In the genomic region with DNA sequence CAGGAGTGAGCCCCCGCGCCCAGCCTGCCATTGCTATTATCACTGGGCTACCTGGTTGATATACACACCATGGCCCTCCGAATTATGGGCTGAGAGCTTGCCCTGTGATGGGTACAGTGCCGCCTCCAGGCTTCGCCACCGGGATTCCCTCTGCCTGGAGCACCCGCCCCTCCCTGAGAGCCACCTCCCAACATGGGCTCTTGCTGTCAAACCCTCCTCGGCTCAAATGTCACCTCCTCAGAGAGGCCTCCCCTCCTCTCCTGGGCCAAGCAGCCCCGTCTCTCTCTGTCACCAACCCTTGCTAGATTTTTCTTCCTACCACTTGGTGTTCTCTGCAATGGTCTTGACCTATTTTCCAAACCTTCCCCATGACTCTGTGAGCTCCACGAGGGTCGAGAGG, we compare ENCODE assay signal across 21 cellular contexts. TPM values are rescaled to one million over a fixed set of nuclear protein-coding genes. Genes with fewer than 3 reads are reported as not detected.
DNase-seq lines count a peak whose midpoint lies in the region; ATAC-seq, FAIRE-seq and TF ChIP-seq lines count a peak whose summit lies in the region.
"Had no signal": no experiment of that assay in that cellular context is flagged by ENCODE, and none has a peak within 500 bp of the region (broad histone marks: within the 10 kb centered on the region; RNA-seq: fewer than 3 reads in every experiment).

No MANE protein-coding gene starts in this region.

- no peaks in the 10 kb centered on the region for H3K9me3 Mint-ChIP-seq in CD4-positive, alpha-beta T cell

- peaks cover 38% of the 10 kb centered on the region for H3K4me1 Mint-ChIP-seq in CD4-positive, alpha-beta T cell (ENCODE audit: low read depth)

- peak overlapping the region; percentile 30 for H3K27ac Mint-ChIP-seq in CD4-positive, alpha-beta T cell

- H3K27ac ChIP-seq in CD4-positive, alpha-beta T cell (ENCODE audit: low read depth, low read length) = no peak overlapping the region
- H3K27ac ChIP-seq in HUES6 (ENCODE audit: low read depth, low read length) (no peak overlapping the region), hepatocyte (peak overlapping the region; percentile 97), osteoblast (ENCODE audit: low read depth, low read length) (no peak overlapping the region), gastrocnemius medialis (no peak overlapping the region)
- H3K27ac ChIP-seq: brain microvascular endothelial cell, colonic mucosa, neutrophil, thoracic aorta had no signal

- H3K9ac ChIP-seq in HUES6 (ENCODE audit: low read length) = no peak overlapping the region

- intact Hi-C loops in CD4-positive, alpha-beta T cell (cut with DNase I, micrococcal nuclease) = no loop called here
- intact Hi-C loops in gastrocnemius medialis (cut with DNase I; ENCODE audit: low total_unique reads) = no loop called here

- H3K4me3 ChIP-seq in HUES6 (ENCODE audit: low read depth, low read length) = peak overlapping the region; percentile 46; the same call in 1 of the 2 replicates
- no peak overlapping the region for H3K4me3 ChIP-seq in hepatocyte
- H3K4me3 ChIP-seq in osteoblast (ENCODE audit: insufficient read depth, low read length) = no peak overlapping the region
- no peak overlapping the region for H3K4me3 ChIP-seq in gastrocnemius medialis
- H3K4me3 ChIP-seq: colonic mucosa, thoracic aorta had no signal

- FAIRE-seq in HTR-8/SVneo (lab: Jason Lieb, UNC) = no peak

- in situ Hi-C loops in KBM-7 (cut with MboI; ENCODE audit: low pct_unique_long_range_greater_than_20kb, low sequenced_read_pairs) = no loop called here
- in situ Hi-C loops in gastrocnemius medialis (cut with MboI; ENCODE audit: low sequenced_read_pairs in 4 of 4) = no loop called here

- H3K36me3 Mint-ChIP-seq in CD4-positive, alpha-beta T cell (ENCODE audit: low read depth) = no peaks in the 10 kb centered on the region

- H3K79me2 ChIP-seq in hepatocyte (no peaks in the 10 kb centered on the region), osteoblast (ENCODE audit: insufficient read depth, low read length) (no peaks in the 10 kb centered on the region)

- WGBS in hepatocyte (ENCODE audit: low lambda C conversion rate, missing lambda C conversion rate) = 66% methylated on average over 11 of the region's 11 CpGs

- H3K4me3 Mint-ChIP-seq in CD4-positive, alpha-beta T cell = peak overlapping the region; percentile 38

- no peak for TF ChIP-seq POLR2A in gastrocnemius medialis (IDR thresholded peaks at IDR 0.05)

- CTCF ChIA-PET in CD4-positive, alpha-beta T cell (lab: Charles Lee) = no interaction called here

- POLR2A ChIA-PET in CD4-positive, alpha-beta T cell (lab: Charles Lee) = interaction anchor here (0.7 to 8.9 kb wide), 2 partner anchors 12 to 19 kb away, joined by 3 to 80 read pairs; a partner anchor contains a TSS

- no peak for TF ChIP-seq CTCF in CD4-positive, alpha-beta T cell (IDR thresholded peaks at IDR 0.05)
- TF ChIP-seq CTCF in hepatocyte (IDR thresholded peaks at IDR 0.05; ENCODE audit: poor library complexity) (no peak), osteoblast (IDR thresholded peaks at IDR 0.05; ENCODE audit: extremely low read depth, low read depth, low read length) (no peak), gastrocnemius medialis (IDR thresholded peaks at IDR 0.05 in 4 of 5, conservative IDR thresholded peaks at IDR 0.05 in 1 of 5) (no peak)

- DNase-seq in CD4-positive, alpha-beta T cell = no peak
- DNase-seq in hepatocyte (ENCODE audit: low spot score) (no peak), osteoblast (ENCODE audit: insufficient read length, low spot score, missing footprints) (peak; percentile 32), HTR-8/SVneo (ENCODE audit: insufficient read length, low spot score) (no peak), nucleus accumbens (lab: John Stamatoyannopoulos, UW) (no peak), KBM-7 (no peak), gastrocnemius medialis (no peak)
- DNase-seq: activated CD4-positive, alpha-beta T cell treated with anti-CD3 and anti-CD28 coated beads for 1 hour; activated CD8-positive, alpha-beta memory T cell treated with anti-CD3 and anti-CD28 coated beads for 24 hours; brain microvascular endothelial cell; colonic mucosa; hippocampal formation; Kasumi-1; midbrain; NCI-H1092 had no signal

- no peak for ATAC-seq in CD4-positive, alpha-beta T cell (ENCODE audit: poor library complexity)
- ATAC-seq in gastrocnemius medialis = no peak
- ATAC-seq: Panc1, SK-N-SH treated with all-trans-retinoic acid at 6 μM for 48 hours had no signal

- H3K4me2 ChIP-seq in hepatocyte = peak overlapping the region; percentile 82
- H3K4me2 ChIP-seq in osteoblast (ENCODE audit: insufficient read depth, low read length) = no peak overlapping the region

- H3K4me1 ChIP-seq in HUES6 (ENCODE audit: control insufficient read depth, insufficient read depth, low read length) (peaks cover 12% of the 10 kb centered on the region), hepatocyte (ENCODE audit: insufficient read depth) (peaks cover 10% of the 10 kb centered on the region), osteoblast (ENCODE audit: insufficient read depth, low read length) (peaks cover 6% of the 10 kb centered on the region), gastrocnemius medialis (peaks cover 10 to 13% of the 10 kb centered on the region in 2 donors)
- H3K4me1 ChIP-seq: colonic mucosa had no signal

- no peaks in the 10 kb centered on the region for H3K9me3 ChIP-seq in CD4-positive, alpha-beta T cell (ENCODE audit: control insufficient read depth, low read length)
- H3K9me3 ChIP-seq in HUES6 (ENCODE audit: control insufficient read depth, insufficient read depth, low read depth, low read length) = no peaks in the 10 kb centered on the region
- H3K9me3 ChIP-seq in hepatocyte (ENCODE audit: low read depth) = no peaks in the 10 kb centered on the region
- no peaks in the 10 kb centered on the region for H3K9me3 ChIP-seq in osteoblast (ENCODE audit: low read depth, low read length)
- no peaks in the 10 kb centered on the region for H3K9me3 ChIP-seq in gastrocnemius medialis
- H3K9me3 ChIP-seq: colonic mucosa, neutrophil, right atrium auricular region, thoracic aorta had no signal

- H2AFZ ChIP-seq in hepatocyte (no peak overlapping the region), osteoblast (ENCODE audit: low read length) (no peak overlapping the region)

- no peaks in the 10 kb centered on the region for H4K20me1 ChIP-seq in hepatocyte (ENCODE audit: insufficient read depth, poor library complexity, severe bottlenecking)
- no peaks in the 10 kb centered on the region for H4K20me1 ChIP-seq in osteoblast (ENCODE audit: insufficient read depth, low read length)

- no peaks in the 10 kb centered on the region for H3K9me2 ChIP-seq in hepatocyte (replicated peaks; ENCODE audit: insufficient read depth)

- no peaks in the 10 kb centered on the region for H3K27me3 Mint-ChIP-seq in CD4-positive, alpha-beta T cell

- H3K27me3 ChIP-seq in CD4-positive, alpha-beta T cell (ENCODE audit: control insufficient read depth, insufficient read depth, low read length) = no peaks in the 10 kb centered on the region
- H3K27me3 ChIP-seq in HUES6 (ENCODE audit: control insufficient read depth, insufficient read depth, low read length) = peaks cover 73% of the 10 kb centered on the region
- H3K27me3 ChIP-seq in hepatocyte = no peaks in the 10 kb centered on the region
- H3K27me3 ChIP-seq in osteoblast (ENCODE audit: insufficient read depth, low read length) = no peaks in the 10 kb centered on the region
- no peaks in the 10 kb centered on the region for H3K27me3 ChIP-seq in gastrocnemius medialis
- H3K27me3 ChIP-seq: brain microvascular endothelial cell, colonic mucosa, right atrium auricular region had no signal

- H3K36me3 ChIP-seq in HUES6 (ENCODE audit: control insufficient read depth, insufficient read depth, low read length) (no peaks in the 10 kb centered on the region), hepatocyte (replicated peaks; ENCODE audit: insufficient read depth, low read depth) (no peaks in the 10 kb centered on the region), osteoblast (ENCODE audit: insufficient read depth, low read length) (no peaks in the 10 kb centered on the region), gastrocnemius medialis (no peaks in the 10 kb centered on the region)
- H3K36me3 ChIP-seq: brain microvascular endothelial cell, colonic mucosa, neutrophil, right atrium auricular region, thoracic aorta had no signal

RNA-seq across cellular contexts. Expression of a gene that starts 12.2 kb away (rescaled TPM):
- 10 to 100 TPM; 23.9 to 25.0 TPM for total RNA-seq in CD4-positive, alpha-beta T cell
- 25.4 and 36.2 TPM in 2 replicates for total RNA-seq in hepatocyte
- polyA plus RNA-seq in hepatocyte = 71.1 and 82.0 TPM in 2 replicates
- 2.4 and 5.1 TPM in 2 replicates for total RNA-seq in osteoblast
- total RNA-seq in gastrocnemius medialis = 10 to 100 TPM; 26.1 to 48.5 (median 45.2) TPM

RNA-seq across cellular contexts. Expression of a gene that starts 21.0 kb away (rescaled TPM):
- 100 to 1,000 TPM; 722 to 793 TPM for total RNA-seq in CD4-positive, alpha-beta T cell
- total RNA-seq in hepatocyte = 241 and 260 TPM in 2 replicates
- polyA plus RNA-seq in hepatocyte = 308 and 340 TPM in 2 replicates
- total RNA-seq in osteoblast = 209 and 211 TPM in 2 replicates
- 100 to 1,000 TPM; 437 to 686 (median 474) TPM for total RNA-seq in gastrocnemius medialis

RNA-seq across cellular contexts. Expression of a gene that starts 52.9 kb away (rescaled TPM):
- total RNA-seq in CD4-positive, alpha-beta T cell = 1 to 10 TPM; 2.6 to 3.4 TPM
- total RNA-seq in hepatocyte (53.8 and 60.2 TPM in 2 replicates), osteoblast (73.7 and 74.2 TPM in 2 replicates), gastrocnemius medialis (10 to 100 TPM; 38.3 to 72.5 (median 68.5) TPM)
- 100 and 115 TPM in 2 replicates for polyA plus RNA-seq in hepatocyte

Comparison
In these comparisons a context has a peak if more than half of its experiments do, and no peak if none do; other contexts are left out.
1. RNA of a gene that starts 52.9 kb away (total RNA-seq): 73.7 to 74.2 TPM in osteoblast, 38.3 to 72.5 TPM in gastrocnemius medialis and 53.8 to 60.2 TPM in hepatocyte; 2.6 to 3.4 TPM in CD4-positive, alpha-beta T cell; every median in the first group is over 4 times any median in the second.